In the genomic region with DNA sequence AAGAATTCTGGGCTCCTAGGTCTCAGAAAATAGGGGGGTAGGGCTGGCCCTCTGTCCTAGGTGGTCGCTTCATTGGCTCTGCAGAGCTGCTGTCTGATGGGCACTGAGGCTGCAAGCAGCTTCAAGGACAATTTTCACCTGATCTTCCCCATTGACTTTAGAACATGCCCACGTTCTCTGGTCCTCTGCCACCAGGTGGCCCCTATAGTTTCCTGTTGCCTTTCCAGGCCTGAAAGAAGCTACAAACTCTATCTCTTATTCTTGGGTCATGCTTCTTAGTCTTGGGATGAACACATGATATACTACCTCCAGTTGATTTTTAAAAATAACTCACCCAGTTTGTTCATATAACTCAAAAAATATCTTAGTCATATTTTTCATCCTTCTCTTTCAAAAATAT, we compare ENCODE assay signal across 1 cellular context.
TF ChIP-seq lines count a peak whose summit lies in the region.

No MANE protein-coding gene starts in this region.

TF ChIP-seq in GM23338, 12 proteins besides CTCF, POLR2A, EP300 and RAD21:
- TF ChIP-seq EZH2phosphoT487 (IDR thresholded peaks at IDR 0.05; ENCODE audit: unreplicated experiment) (no peak), EZH2 (IDR thresholded peaks at IDR 0.05; ENCODE audit: low read depth, unreplicated experiment) (no peak), ZNF331 (CRISPR knock-in tag; IDR thresholded peaks at IDR 0.05; ENCODE audit: low read depth) (no peak), CREB1 (CRISPR knock-in tag; IDR thresholded peaks at IDR 0.05; ENCODE audit: low read depth) (no peak), STAT1 (IDR thresholded peaks at IDR 0.05; ENCODE audit: unreplicated experiment) (no peak), ZNF114 (CRISPR knock-in tag; IDR thresholded peaks at IDR 0.05) (no peak), POLR2AphosphoS5 (IDR thresholded peaks at IDR 0.05; ENCODE audit: low read depth) (no peak), JUNB (IDR thresholded peaks at IDR 0.05; ENCODE audit: unreplicated experiment) (no peak), NANOG (IDR thresholded peaks at IDR 0.05; ENCODE audit: borderline replicate concordance) (no peak)
- TF ChIP-seq, protein P1, sequence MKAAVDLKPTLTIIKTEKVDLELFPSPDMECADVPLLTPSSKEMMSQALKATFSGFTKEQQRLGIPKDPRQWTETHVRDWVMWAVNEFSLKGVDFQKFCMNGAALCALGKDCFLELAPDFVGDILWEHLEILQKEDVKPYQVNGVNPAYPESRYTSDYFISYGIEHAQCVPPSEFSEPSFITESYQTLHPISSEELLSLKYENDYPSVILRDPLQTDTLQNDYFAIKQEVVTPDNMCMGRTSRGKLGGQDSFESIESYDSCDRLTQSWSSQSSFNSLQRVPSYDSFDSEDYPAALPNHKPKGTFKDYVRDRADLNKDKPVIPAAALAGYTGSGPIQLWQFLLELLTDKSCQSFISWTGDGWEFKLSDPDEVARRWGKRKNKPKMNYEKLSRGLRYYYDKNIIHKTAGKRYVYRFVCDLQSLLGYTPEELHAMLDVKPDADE (IDR thresholded peaks at IDR 0.05) = no peak
- TF ChIP-seq, protein P2, sequence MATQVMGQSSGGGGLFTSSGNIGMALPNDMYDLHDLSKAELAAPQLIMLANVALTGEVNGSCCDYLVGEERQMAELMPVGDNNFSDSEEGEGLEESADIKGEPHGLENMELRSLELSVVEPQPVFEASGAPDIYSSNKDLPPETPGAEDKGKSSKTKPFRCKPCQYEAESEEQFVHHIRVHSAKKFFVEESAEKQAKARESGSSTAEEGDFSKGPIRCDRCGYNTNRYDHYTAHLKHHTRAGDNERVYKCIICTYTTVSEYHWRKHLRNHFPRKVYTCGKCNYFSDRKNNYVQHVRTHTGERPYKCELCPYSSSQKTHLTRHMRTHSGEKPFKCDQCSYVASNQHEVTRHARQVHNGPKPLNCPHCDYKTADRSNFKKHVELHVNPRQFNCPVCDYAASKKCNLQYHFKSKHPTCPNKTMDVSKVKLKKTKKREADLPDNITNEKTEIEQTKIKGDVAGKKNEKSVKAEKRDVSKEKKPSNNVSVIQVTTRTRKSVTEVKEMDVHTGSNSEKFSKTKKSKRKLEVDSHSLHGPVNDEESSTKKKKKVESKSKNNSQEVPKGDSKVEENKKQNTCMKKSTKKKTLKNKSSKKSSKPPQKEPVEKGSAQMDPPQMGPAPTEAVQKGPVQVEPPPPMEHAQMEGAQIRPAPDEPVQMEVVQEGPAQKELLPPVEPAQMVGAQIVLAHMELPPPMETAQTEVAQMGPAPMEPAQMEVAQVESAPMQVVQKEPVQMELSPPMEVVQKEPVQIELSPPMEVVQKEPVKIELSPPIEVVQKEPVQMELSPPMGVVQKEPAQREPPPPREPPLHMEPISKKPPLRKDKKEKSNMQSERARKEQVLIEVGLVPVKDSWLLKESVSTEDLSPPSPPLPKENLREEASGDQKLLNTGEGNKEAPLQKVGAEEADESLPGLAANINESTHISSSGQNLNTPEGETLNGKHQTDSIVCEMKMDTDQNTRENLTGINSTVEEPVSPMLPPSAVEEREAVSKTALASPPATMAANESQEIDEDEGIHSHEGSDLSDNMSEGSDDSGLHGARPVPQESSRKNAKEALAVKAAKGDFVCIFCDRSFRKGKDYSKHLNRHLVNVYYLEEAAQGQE (IDR thresholded peaks at IDR 0.05; ENCODE audit: unreplicated experiment) = no peak
- TF ChIP-seq, protein P3, sequence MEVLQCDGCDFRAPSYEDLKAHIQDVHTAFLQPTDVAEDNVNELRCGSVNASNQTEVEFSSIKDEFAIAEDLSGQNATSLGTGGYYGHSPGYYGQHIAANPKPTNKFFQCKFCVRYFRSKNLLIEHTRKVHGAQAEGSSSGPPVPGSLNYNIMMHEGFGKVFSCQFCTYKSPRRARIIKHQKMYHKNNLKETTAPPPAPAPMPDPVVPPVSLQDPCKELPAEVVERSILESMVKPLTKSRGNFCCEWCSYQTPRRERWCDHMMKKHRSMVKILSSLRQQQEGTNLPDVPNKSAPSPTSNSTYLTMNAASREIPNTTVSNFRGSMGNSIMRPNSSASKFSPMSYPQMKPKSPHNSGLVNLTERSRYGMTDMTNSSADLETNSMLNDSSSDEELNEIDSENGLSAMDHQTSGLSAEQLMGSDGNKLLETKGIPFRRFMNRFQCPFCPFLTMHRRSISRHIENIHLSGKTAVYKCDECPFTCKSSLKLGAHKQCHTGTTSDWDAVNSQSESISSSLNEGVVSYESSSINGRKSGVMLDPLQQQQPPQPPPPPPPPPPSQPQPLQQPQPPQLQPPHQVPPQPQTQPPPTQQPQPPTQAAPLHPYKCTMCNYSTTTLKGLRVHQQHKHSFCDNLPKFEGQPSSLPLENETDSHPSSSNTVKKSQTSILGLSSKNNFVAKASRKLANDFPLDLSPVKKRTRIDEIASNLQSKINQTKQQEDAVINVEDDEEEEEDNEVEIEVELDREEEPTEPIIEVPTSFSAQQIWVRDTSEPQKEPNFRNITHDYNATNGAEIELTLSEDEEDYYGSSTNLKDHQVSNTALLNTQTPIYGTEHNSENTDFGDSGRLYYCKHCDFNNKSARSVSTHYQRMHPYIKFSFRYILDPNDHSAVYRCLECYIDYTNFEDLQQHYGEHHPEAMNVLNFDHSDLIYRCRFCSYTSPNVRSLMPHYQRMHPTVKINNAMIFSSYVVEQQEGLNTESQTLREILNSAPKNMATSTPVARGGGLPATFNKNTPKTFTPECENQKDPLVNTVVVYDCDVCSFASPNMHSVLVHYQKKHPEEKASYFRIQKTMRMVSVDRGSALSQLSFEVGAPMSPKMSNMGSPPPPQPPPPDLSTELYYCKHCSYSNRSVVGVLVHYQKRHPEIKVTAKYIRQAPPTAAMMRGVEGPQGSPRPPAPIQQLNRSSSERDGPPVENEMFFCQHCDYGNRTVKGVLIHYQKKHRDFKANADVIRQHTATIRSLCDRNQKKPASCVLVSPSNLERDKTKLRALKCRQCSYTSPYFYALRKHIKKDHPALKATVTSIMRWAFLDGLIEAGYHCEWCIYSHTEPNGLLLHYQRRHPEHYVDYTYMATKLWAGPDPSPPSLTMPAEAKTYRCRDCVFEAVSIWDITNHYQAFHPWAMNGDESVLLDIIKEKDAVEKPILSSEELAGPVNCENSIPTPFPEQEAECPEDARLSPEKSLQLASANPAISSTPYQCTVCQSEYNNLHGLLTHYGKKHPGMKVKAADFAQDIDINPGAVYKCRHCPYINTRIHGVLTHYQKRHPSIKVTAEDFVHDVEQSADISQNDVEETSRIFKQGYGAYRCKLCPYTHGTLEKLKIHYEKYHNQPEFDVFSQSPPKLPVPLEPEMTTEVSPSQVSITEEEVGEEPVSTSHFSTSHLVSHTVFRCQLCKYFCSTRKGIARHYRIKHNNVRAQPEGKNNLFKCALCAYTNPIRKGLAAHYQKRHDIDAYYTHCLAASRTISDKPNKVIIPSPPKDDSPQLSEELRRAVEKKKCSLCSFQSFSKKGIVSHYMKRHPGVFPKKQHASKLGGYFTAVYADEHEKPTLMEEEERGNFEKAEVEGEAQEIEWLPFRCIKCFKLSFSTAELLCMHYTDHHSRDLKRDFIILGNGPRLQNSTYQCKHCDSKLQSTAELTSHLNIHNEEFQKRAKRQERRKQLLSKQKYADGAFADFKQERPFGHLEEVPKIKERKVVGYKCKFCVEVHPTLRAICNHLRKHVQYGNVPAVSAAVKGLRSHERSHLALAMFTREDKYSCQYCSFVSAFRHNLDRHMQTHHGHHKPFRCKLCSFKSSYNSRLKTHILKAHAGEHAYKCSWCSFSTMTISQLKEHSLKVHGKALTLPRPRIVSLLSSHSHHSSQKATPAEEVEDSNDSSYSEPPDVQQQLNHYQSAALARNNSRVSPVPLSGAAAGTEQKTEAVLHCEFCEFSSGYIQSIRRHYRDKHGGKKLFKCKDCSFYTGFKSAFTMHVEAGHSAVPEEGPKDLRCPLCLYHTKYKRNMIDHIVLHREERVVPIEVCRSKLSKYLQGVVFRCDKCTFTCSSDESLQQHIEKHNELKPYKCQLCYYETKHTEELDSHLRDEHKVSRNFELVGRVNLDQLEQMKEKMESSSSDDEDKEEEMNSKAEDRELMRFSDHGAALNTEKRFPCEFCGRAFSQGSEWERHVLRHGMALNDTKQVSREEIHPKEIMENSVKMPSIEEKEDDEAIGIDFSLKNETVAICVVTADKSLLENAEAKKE (CRISPR knock-in tag; IDR thresholded peaks at IDR 0.05) = no peak
TF ChIP-seq in GM23338: peak in this region for 0.
